Comparison of ENCODE assay signal across 1 cellular context in genomic region chr12:9730591-9730990, GRCh38.
TF ChIP-seq lines count a peak whose summit lies in the region.

No MANE protein-coding gene starts in this region.

TF ChIP-seq in K562, 482 proteins besides CTCF, POLR2A, EP300 and RAD21:
- TF ChIP-seq MGA (IDR thresholded peaks at IDR 0.05) (peak; percentile 44), CEBPG (CRISPR knock-in tag; IDR thresholded peaks at IDR 0.05) (no peak), CEBPG (tag; conservative IDR thresholded peaks at IDR 0.05 in 1 of 2, IDR thresholded peaks at IDR 0.05 in 1 of 2) (no peak)
TF ChIP-seq in K562: peak in this region for 1.
